Comparison of ENCODE assay signal across 17 cellular contexts in the genomic region with DNA sequence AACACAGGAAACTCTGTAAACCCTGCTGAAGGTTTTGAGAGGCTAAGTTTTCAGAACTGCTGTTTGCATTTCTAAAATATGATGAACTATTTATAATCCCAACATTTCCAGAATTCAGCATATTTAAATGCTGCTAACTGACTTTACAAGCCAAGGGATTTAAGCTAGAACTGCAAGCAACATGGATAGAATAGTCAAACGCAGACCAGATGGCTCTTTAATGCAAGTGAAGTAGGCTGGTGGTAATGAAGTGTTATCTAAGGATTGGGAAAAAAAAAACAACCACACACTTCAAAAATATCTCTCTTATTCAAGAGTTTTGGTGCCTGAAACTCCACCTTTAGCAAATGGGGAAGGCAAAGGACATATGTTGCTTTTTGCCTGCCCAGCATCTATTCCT. TPM values are rescaled to one million over a fixed set of nuclear protein-coding genes. Genes with fewer than 3 reads are reported as not detected.
DNase-seq lines count a peak whose midpoint lies in the region; ATAC-seq and TF ChIP-seq lines count a peak whose summit lies in the region.
"Had no signal": no experiment of that assay in that cellular context is flagged by ENCODE, and none has a peak within 500 bp of the region (broad histone marks: within the 10 kb centered on the region; RNA-seq: fewer than 3 reads in every experiment).

No MANE protein-coding gene starts in this region.

- no peak overlapping the region for H3K4me2 ChIP-seq in GM23338
- H3K4me2 ChIP-seq in PC-3 (ENCODE audit: low read length), result no peak overlapping the region

- ATAC-seq in GM23338 (no peak), PC-3 (no peak), HG03354 (IDR thresholded peaks at IDR 0.05; ENCODE audit: poor library complexity, severe bottlenecking, unreplicated experiment) (no peak)
- ATAC-seq: GM12878, T-helper 17 cell had no signal

- H3K4me3 ChIP-seq in GM23338, result no peak overlapping the region
- H3K4me3 ChIP-seq in PC-3 (ENCODE audit: low read length), result no peak overlapping the region
- no peak overlapping the region for H3K4me3 ChIP-seq in fibroblast of the aortic adventitia (ENCODE audit: low read depth, low read length)
- H3K4me3 ChIP-seq: GM12878 had no signal

- no peak overlapping the region for H3K27ac Mint-ChIP-seq in GM23338
- H3K27ac Mint-ChIP-seq: H9, T-helper 17 cell had no signal

- no peaks in the 10 kb centered on the region for H3K79me2 ChIP-seq in GM23338 (replicated peaks; ENCODE audit: insufficient read depth)
- no peaks in the 10 kb centered on the region for H3K79me2 ChIP-seq in PC-3 (ENCODE audit: low read length)

- H3F3A ChIP-seq in GM23338 (replicated peaks; ENCODE audit: low read depth) (no peaks in the 10 kb centered on the region), PC-3 (ENCODE audit: low read length, unreplicated experiment) (no peaks in the 10 kb centered on the region)

- H3K27me3 ChIP-seq in GM23338 (ENCODE audit: insufficient read depth), result no peaks in the 10 kb centered on the region
- H3K27me3 ChIP-seq in PC-3 (ENCODE audit: low read length), result no peaks in the 10 kb centered on the region

- peaks cover 2% of the 10 kb centered on the region for H3K27me3 Mint-ChIP-seq in GM23338 (ENCODE audit: insufficient read depth, low read depth, poor library complexity)

- H3K9me2 ChIP-seq in GM23338 (ENCODE audit: insufficient read depth) (peaks cover 19% of the 10 kb centered on the region), PC-3 (replicated peaks; ENCODE audit: low read length) (0 out of 2 replicates have a peak, but pooled peaks cover 4% of the 10 kb centered on the region)

- H3K9me3 ChIP-seq in PC-3 (ENCODE audit: low read length), result no peaks in the 10 kb centered on the region
- H3K9me3 ChIP-seq: Caco-2 had no signal

- BruUV-seq in PC-3 (replicated peaks; lab: Mats Ljungman, UMichigan), result no TSS peak

- H2AFZ ChIP-seq in GM23338 (peak overlapping the region; percentile 18; the same call in 1 of the 2 replicates), PC-3 (ENCODE audit: low read length) (0 out of 2 replicates have a peak overlapping the region, but pooled peaks have one; percentile 14)

- no peak overlapping the region for H3K4me3 Mint-ChIP-seq in GM23338
- H3K4me3 Mint-ChIP-seq: H9, T-helper 17 cell had no signal

- no peaks in the 10 kb centered on the region for H3K9me3 Mint-ChIP-seq in GM23338
- H3K9me3 Mint-ChIP-seq: H9 had no signal

- CTCF ChIA-PET in PC-3 (lab: Charles Lee), result interaction anchor here (0.6 kb wide), 2 partner anchors 68 to 697 kb away, joined by 3 to 4 read pairs; no protein-coding TSS in a partner anchor

- H3K36me3 Mint-ChIP-seq in GM23338 (ENCODE audit: low read depth), result no peaks in the 10 kb centered on the region

- TF ChIP-seq CTCF in GM23338 (conservative IDR thresholded peaks at IDR 0.05; ENCODE audit: low read depth in 2 of 2) (no peak), PC-3 (conservative IDR thresholded peaks at IDR 0.05; ENCODE audit: low read depth, low read length) (no peak), fibroblast of the aortic adventitia (IDR thresholded peaks at IDR 0.05; ENCODE audit: insufficient read depth, low read length) (no peak)

- no peak overlapping the region for H3K9ac ChIP-seq in PC-3 (ENCODE audit: low read length)

- POLR2A ChIA-PET in PC-3 (lab: Charles Lee; ENCODE audit: unreplicated experiment), result interaction anchor here (0.5 kb wide), 1 partner anchor 287 kb away, joined by 5 read pairs; no protein-coding TSS in a partner anchor

- peak; percentile 35 for DNase-seq in Ammon's horn (ENCODE audit: low spot score)
- no peak for DNase-seq in GM23338 (ENCODE audit: low spot score)
- no peak for DNase-seq in PC-3
- DNase-seq in fibroblast of the aortic adventitia (ENCODE audit: low read depth), result peak; percentile 64
- no peak for DNase-seq in GDM1 (lab: John Stamatoyannopoulos, UW)
- no peak for DNase-seq in SIG-M5 (lab: John Stamatoyannopoulos, UW)
- DNase-seq in NCI-H2029 treated with DMSO at 0.1 percent for 48 hours (lab: John Stamatoyannopoulos, UW), result no peak
- DNase-seq: Caco-2, DND-41, H9, KBM-7, NCI-H1048, NCI-H1436 treated with DMSO at 0.1 percent for 48 hours, NCI-H2081 treated with DMSO at 0.1 percent for 48 hours, T-helper 17 cell had no signal

- no peaks in the 10 kb centered on the region for H4K20me1 ChIP-seq in GM23338 (replicated peaks; ENCODE audit: insufficient read depth)
- H4K20me1 ChIP-seq in PC-3 (ENCODE audit: low read length), result no peaks in the 10 kb centered on the region

- peaks cover 10% of the 10 kb centered on the region; the same call in 1 of the 2 replicates for H3K4me1 ChIP-seq in GM23338 (ENCODE audit: insufficient read depth)
- peaks cover 12% of the 10 kb centered on the region for H3K4me1 ChIP-seq in PC-3 (ENCODE audit: insufficient read depth, low read length)
- H3K4me1 ChIP-seq: Caco-2 had no signal

- intact Hi-C loops in PC-3 (cut with micrococcal nuclease), result no loop called here

- peaks cover 14% of the 10 kb centered on the region for H3K4me1 Mint-ChIP-seq in GM23338

- H3K36me3 ChIP-seq in GM23338 (ENCODE audit: insufficient read depth) (no peaks in the 10 kb centered on the region), PC-3 (ENCODE audit: low read depth, low read length) (no peaks in the 10 kb centered on the region)

- no peak overlapping the region for H3K27ac ChIP-seq in GM23338 (ENCODE audit: low read depth)
- no peak overlapping the region for H3K27ac ChIP-seq in PC-3 (ENCODE audit: low read length)

TF ChIP-seq in GM23338, 12 proteins besides CTCF, POLR2A, EP300 and RAD21:
- TF ChIP-seq, protein P1, sequence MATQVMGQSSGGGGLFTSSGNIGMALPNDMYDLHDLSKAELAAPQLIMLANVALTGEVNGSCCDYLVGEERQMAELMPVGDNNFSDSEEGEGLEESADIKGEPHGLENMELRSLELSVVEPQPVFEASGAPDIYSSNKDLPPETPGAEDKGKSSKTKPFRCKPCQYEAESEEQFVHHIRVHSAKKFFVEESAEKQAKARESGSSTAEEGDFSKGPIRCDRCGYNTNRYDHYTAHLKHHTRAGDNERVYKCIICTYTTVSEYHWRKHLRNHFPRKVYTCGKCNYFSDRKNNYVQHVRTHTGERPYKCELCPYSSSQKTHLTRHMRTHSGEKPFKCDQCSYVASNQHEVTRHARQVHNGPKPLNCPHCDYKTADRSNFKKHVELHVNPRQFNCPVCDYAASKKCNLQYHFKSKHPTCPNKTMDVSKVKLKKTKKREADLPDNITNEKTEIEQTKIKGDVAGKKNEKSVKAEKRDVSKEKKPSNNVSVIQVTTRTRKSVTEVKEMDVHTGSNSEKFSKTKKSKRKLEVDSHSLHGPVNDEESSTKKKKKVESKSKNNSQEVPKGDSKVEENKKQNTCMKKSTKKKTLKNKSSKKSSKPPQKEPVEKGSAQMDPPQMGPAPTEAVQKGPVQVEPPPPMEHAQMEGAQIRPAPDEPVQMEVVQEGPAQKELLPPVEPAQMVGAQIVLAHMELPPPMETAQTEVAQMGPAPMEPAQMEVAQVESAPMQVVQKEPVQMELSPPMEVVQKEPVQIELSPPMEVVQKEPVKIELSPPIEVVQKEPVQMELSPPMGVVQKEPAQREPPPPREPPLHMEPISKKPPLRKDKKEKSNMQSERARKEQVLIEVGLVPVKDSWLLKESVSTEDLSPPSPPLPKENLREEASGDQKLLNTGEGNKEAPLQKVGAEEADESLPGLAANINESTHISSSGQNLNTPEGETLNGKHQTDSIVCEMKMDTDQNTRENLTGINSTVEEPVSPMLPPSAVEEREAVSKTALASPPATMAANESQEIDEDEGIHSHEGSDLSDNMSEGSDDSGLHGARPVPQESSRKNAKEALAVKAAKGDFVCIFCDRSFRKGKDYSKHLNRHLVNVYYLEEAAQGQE (IDR thresholded peaks at IDR 0.05; ENCODE audit: unreplicated experiment), result no peak
- no peak for TF ChIP-seq ZNF331 (CRISPR knock-in tag; IDR thresholded peaks at IDR 0.05; ENCODE audit: low read depth)
- no peak for TF ChIP-seq NANOG (IDR thresholded peaks at IDR 0.05; ENCODE audit: borderline replicate concordance)
- no peak for TF ChIP-seq EZH2phosphoT487 (IDR thresholded peaks at IDR 0.05; ENCODE audit: unreplicated experiment)
- TF ChIP-seq POLR2AphosphoS5 (IDR thresholded peaks at IDR 0.05; ENCODE audit: low read depth), result no peak
- no peak for TF ChIP-seq STAT1 (IDR thresholded peaks at IDR 0.05; ENCODE audit: unreplicated experiment)
- no peak for TF ChIP-seq CREB1 (CRISPR knock-in tag; IDR thresholded peaks at IDR 0.05; ENCODE audit: low read depth)
- TF ChIP-seq EZH2 (IDR thresholded peaks at IDR 0.05; ENCODE audit: low read depth, unreplicated experiment), result no peak
- TF ChIP-seq ZNF114 (CRISPR knock-in tag; IDR thresholded peaks at IDR 0.05), result no peak
TF ChIP-seq in GM23338: peak in this region for 0.

RNA-seq across cellular contexts. Expression of a gene that starts 20.8 kb away (rescaled TPM):
- total RNA-seq in GM23338 (2014; rRNA removed; shearing (Covaris generic)), result 27.5 and 28.4 TPM in 2 replicates
- 20.1 and 23.2 TPM in 2 replicates for polyA plus RNA-seq in GM23338 (2016; fragmentation: Nextera tagmentation; extraction: Ambion mirVana)
- total RNA-seq in PC-3 (2014; rRNA removed) (22.8 and 28.0 TPM in 2 replicates), fibroblast of the aortic adventitia (ENCODE audit: low replicate concordance) (34.9 and 40.3 TPM in 2 replicates)

Comparison
In these comparisons a context has a peak if more than half of its experiments do, and no peak if none do; other contexts are left out.
1. DNase-seq: peak in Ammon's horn (single experiment) and fibroblast of the aortic adventitia (single experiment); none in GM23338 (single experiment), PC-3 (single experiment), GDM1 (single experiment), SIG-M5 (single experiment) and NCI-H2029 treated with DMSO at 0.1 percent for 48 hours (single experiment).